Comparison of ENCODE assay signal across 12 cellular contexts in genomic region chr2:69509011-69509749, GRCh38.
DNase-seq lines count a peak whose midpoint lies in the region; TF ChIP-seq lines count a peak whose summit lies in the region.
"Had no signal": no experiment of that assay in that cellular context is flagged by ENCODE, and none has a peak within 500 bp of the region (broad histone marks: within the 10 kb centered on the region; RNA-seq: fewer than 3 reads in every experiment).

No MANE protein-coding gene starts in this region.

- H3K27me3 ChIP-seq in dorsolateral prefrontal cortex: no peaks in the 10 kb centered on the region
- no peaks in the 10 kb centered on the region for H3K27me3 ChIP-seq in smooth muscle cell (ENCODE audit: low read depth)
- H3K27me3 ChIP-seq: upper lobe of left lung had no signal

- H3F3A ChIP-seq in smooth muscle cell (ENCODE audit: low read depth): no peaks in the 10 kb centered on the region

- H3K36me3 ChIP-seq in smooth muscle cell (ENCODE audit: low read depth): peaks cover 28% of the 10 kb centered on the region

- no peak overlapping the region for H3K4me2 ChIP-seq in smooth muscle cell

- H2AFZ ChIP-seq in smooth muscle cell (ENCODE audit: low read depth): no peak overlapping the region

- H3K4me1 ChIP-seq in smooth muscle cell (ENCODE audit: low read depth): peaks cover 2% of the 10 kb centered on the region

- 97% methylated on average over 7 of the region's 7 CpGs for WGBS in smooth muscle cell (ENCODE audit: low lambda C conversion rate)

- DNase-seq in SIG-M5 treated with dmso at 0.1 percent for 504 hours (lab: John Stamatoyannopoulos, UW; ENCODE audit: unreplicated experiment) (peak; percentile 46), SIG-M5 (lab: John Stamatoyannopoulos, UW) (no peak), NCI-H774 (lab: John Stamatoyannopoulos, UW) (peak; percentile 51), dorsolateral prefrontal cortex (peak in 9 of 10 donors; percentile 49 to 75 (median 70)), posterior cingulate gyrus (peak in 8 of 10 donors; percentile 19 to 95 (median 60)), hepatic stellate cell (ENCODE audit: low spot score) (no peak), SKM-1 (lab: John Stamatoyannopoulos, UW; ENCODE audit: unreplicated experiment) (no peak), smooth muscle cell (lab: John Stamatoyannopoulos, UW; ENCODE audit: unreplicated experiment) (no peak)
- DNase-seq: GDM1, naive B cell, NCI-H1930, upper lobe of left lung had no signal

- H3K4me3 ChIP-seq in dorsolateral prefrontal cortex: peak overlapping the region in 2 of 59 donors; percentile 0 to 22
- H3K4me3 ChIP-seq in smooth muscle cell: no peak overlapping the region
- H3K4me3 ChIP-seq: upper lobe of left lung had no signal

- no peaks in the 10 kb centered on the region for H3K79me2 ChIP-seq in smooth muscle cell (ENCODE audit: low read depth)

- H3K9ac ChIP-seq in smooth muscle cell (ENCODE audit: low read depth): no peak overlapping the region

- H4K20me1 ChIP-seq in smooth muscle cell (ENCODE audit: low read depth): peaks cover 22% of the 10 kb centered on the region

- intact Hi-C loops in dorsolateral prefrontal cortex (cut with DNase I): no loop called here
- intact Hi-C loops in posterior cingulate gyrus (cut with DNase I): loop anchor here (10.0 kb wide), 1 partner anchor 64 kb away; no protein-coding TSS in a partner anchor

- TF ChIP-seq CTCF in dorsolateral prefrontal cortex (IDR thresholded peaks at IDR 0.05 in 54 of 56, conservative IDR thresholded peaks at IDR 0.05 in 2 of 56; ENCODE audit: low read depth in 1 of 56, partially characterized antibody in 56 of 56): no peak
- no peak for TF ChIP-seq CTCF in smooth muscle cell (IDR thresholded peaks at IDR 0.05; ENCODE audit: borderline replicate concordance, insufficient read depth, poor library complexity, severe bottlenecking)

- H3K9me3 ChIP-seq in smooth muscle cell (replicated peaks; ENCODE audit: low read depth): no peaks in the 10 kb centered on the region
- H3K9me3 ChIP-seq: upper lobe of left lung had no signal

- H3K27ac ChIP-seq in dorsolateral prefrontal cortex (peak overlapping the region in 55 of 59 donors; percentile 30 to 84 (median 72)), smooth muscle cell (ENCODE audit: low read depth) (no peak overlapping the region)
- H3K27ac ChIP-seq: upper lobe of left lung had no signal

Comparison
In these comparisons a context has a peak if more than half of its experiments do, and no peak if none do; other contexts are left out.
1. DNase-seq: peak in SIG-M5 treated with dmso at 0.1 percent for 504 hours (single experiment), NCI-H774 (single experiment), dorsolateral prefrontal cortex (9 of 10) and posterior cingulate gyrus (8 of 10); none in SIG-M5 (single experiment), hepatic stellate cell (single experiment), SKM-1 (single experiment) and smooth muscle cell (single experiment).